Comparison of ENCODE assay signal across 13 cellular contexts in the genomic region with DNA sequence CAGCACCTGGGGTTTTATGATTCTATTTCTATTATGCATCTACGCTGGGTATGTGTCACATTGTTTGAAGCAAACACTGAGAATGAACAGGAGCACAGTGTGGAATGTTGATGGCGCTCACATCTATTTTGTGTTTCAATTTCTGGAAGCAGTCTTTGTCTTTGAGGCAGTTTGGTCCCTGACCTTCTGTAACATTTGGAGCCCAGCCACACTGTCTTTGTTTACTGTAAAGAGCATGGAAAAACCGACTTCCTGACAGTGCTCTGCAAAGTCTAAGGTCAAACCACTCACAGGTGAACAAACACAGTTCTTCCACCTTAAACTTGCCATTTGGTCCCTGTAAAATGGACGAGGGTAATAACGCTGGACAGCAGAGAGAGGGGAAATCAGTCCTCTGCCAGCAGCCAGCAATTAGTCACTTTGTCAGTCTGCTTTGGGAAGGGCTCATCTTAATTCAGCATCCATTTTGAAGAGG.
DNase-seq lines count a peak whose midpoint lies in the region; ATAC-seq and TF ChIP-seq lines count a peak whose summit lies in the region.
"Had no signal": no experiment of that assay in that cellular context is flagged by ENCODE, and none has a peak within 500 bp of the region (broad histone marks: within the 10 kb centered on the region; RNA-seq: fewer than 3 reads in every experiment).

No MANE protein-coding gene starts in this region.

- intact Hi-C loops in PC-9 (cut with micrococcal nuclease; ENCODE audit: unreplicated experiment) (loop anchor here (1.0 to 10.0 kb wide), 3 partner anchors 83 to 1579 kb away; no protein-coding TSS in a partner anchor), left cardiac atrium (cut with DNase I) (loop anchor here in 1 of 2 donors (10.0 kb wide), 1 partner anchor 547 kb away; the partner anchor contains the start of gene SOX4)
- intact Hi-C loops in activated CD4-positive, alpha-beta memory T cell treated with anti-CD3 and anti-CD28 coated beads for 36 hours (cut with micrococcal nuclease): no loop called here

- no TSS peak for BruUV-seq in PC-9 (replicated peaks; lab: Mats Ljungman, UMichigan)

- H3K4me1 Mint-ChIP-seq in activated CD4-positive, alpha-beta memory T cell treated with anti-CD3 and anti-CD28 coated beads for 36 hours (ENCODE audit: low read depth): no peaks in the 10 kb centered on the region

- peaks cover 18% of the 10 kb centered on the region for H3K4me1 ChIP-seq in PC-9 (replicated peaks; ENCODE audit: insufficient read depth)
- peaks cover 18% of the 10 kb centered on the region for H3K4me1 ChIP-seq in smooth muscle cell (ENCODE audit: low read depth)
- H3K4me1 ChIP-seq: colonic mucosa had no signal

- no peaks in the 10 kb centered on the region for H3K9me2 ChIP-seq in PC-9 (ENCODE audit: insufficient read depth)

- H3K27ac Mint-ChIP-seq in activated CD4-positive, alpha-beta memory T cell treated with anti-CD3 and anti-CD28 coated beads for 36 hours: no peak overlapping the region
- H3K27ac Mint-ChIP-seq: stimulated activated naive CD8-positive, alpha-beta T cell treated with anti-CD3 and anti-CD28 coated beads, Interleukin-15, Interleukin-2, amounts not matched to agents 100 ng/mL and 50 ng/mL, for 24 hours had no signal

- H3K4me2 ChIP-seq in PC-9 (peak overlapping the region; percentile 9; the same call in 1 of the 2 replicates), smooth muscle cell (peak overlapping the region; percentile 6)

- no peak overlapping the region for H3K9ac ChIP-seq in smooth muscle cell (ENCODE audit: low read depth)

- H3K27me3 Mint-ChIP-seq in activated CD4-positive, alpha-beta memory T cell treated with anti-CD3 and anti-CD28 coated beads for 36 hours: peaks cover 7% of the 10 kb centered on the region

- peak; percentile 87 for DNase-seq in NCI-H1092 treated with DMSO at 0.1 percent for 48 hours (lab: John Stamatoyannopoulos, UW)
- DNase-seq in PC-9: peak; percentile 46 to 86
- DNase-seq in left cardiac atrium: no peak
- no peak for DNase-seq in smooth muscle cell (lab: John Stamatoyannopoulos, UW; ENCODE audit: unreplicated experiment)
- no peak for DNase-seq in brain microvascular endothelial cell
- no peak for DNase-seq in hippocampal formation (lab: John Stamatoyannopoulos, UW)
- DNase-seq in activated CD4-positive, alpha-beta memory T cell treated with anti-CD3 and anti-CD28 coated beads for 36 hours: no peak
- DNase-seq: activated CD4-positive, CD25-positive, alpha-beta regulatory T cell treated with anti-CD3 and anti-CD28 coated beads, Interleukin-2, amount 50 U/mL, for 72 hours; activated effector memory CD4-positive, alpha-beta T cell treated with Interleukin-2 at 50 U/mL for 16 hours; colonic mucosa; DMS79 treated with DMSO at 0.1 percent for 48 hours; head of caudate nucleus had no signal

- CTCF ChIA-PET in PC-9 (lab: Charles Lee): no interaction called here
- CTCF ChIA-PET in activated CD4-positive, alpha-beta memory T cell treated with anti-CD3 and anti-CD28 coated beads for 36 hours (lab: Charles Lee): no interaction called here

- no peaks in the 10 kb centered on the region for H3K27me3 ChIP-seq in PC-9 (ENCODE audit: insufficient read depth, low read depth)
- no peaks in the 10 kb centered on the region for H3K27me3 ChIP-seq in smooth muscle cell (ENCODE audit: low read depth)
- no peaks in the 10 kb centered on the region for H3K27me3 ChIP-seq in brain microvascular endothelial cell (replicated peaks)
- H3K27me3 ChIP-seq: colonic mucosa had no signal

- H4K20me1 ChIP-seq in PC-9 (ENCODE audit: insufficient read depth): no peaks in the 10 kb centered on the region
- H4K20me1 ChIP-seq in smooth muscle cell (ENCODE audit: low read depth): no peaks in the 10 kb centered on the region

- POLR2A ChIA-PET in PC-9 (lab: Charles Lee; ENCODE audit: unreplicated experiment): no interaction called here
- POLR2A ChIA-PET in activated CD4-positive, alpha-beta memory T cell treated with anti-CD3 and anti-CD28 coated beads for 36 hours (lab: Charles Lee): no interaction called here

- no peak overlapping the region for H3K4me3 Mint-ChIP-seq in activated CD4-positive, alpha-beta memory T cell treated with anti-CD3 and anti-CD28 coated beads for 36 hours
- H3K4me3 Mint-ChIP-seq: stimulated activated naive CD8-positive, alpha-beta T cell treated with anti-CD3 and anti-CD28 coated beads, Interleukin-15, Interleukin-2, amounts not matched to agents 100 ng/mL and 50 ng/mL, for 24 hours had no signal

- H3K9me3 ChIP-seq in PC-9 (ENCODE audit: insufficient read depth, low read depth): no peaks in the 10 kb centered on the region
- no peaks in the 10 kb centered on the region for H3K9me3 ChIP-seq in smooth muscle cell (replicated peaks; ENCODE audit: low read depth)
- H3K9me3 ChIP-seq: colonic mucosa had no signal

- H3K36me3 ChIP-seq in PC-9 (ENCODE audit: low read depth) (no peaks in the 10 kb centered on the region), smooth muscle cell (ENCODE audit: low read depth) (no peaks in the 10 kb centered on the region), brain microvascular endothelial cell (replicated peaks) (no peaks in the 10 kb centered on the region)
- H3K36me3 ChIP-seq: colonic mucosa had no signal

- peak; percentile 25 to 31 for ATAC-seq in left cardiac atrium

- in situ Hi-C loops in brain microvascular endothelial cell (cut with HindIII; ENCODE audit: low pct_ligation_motif_present, low sequenced_read_pairs): no loop called here

- H3K79me2 ChIP-seq in PC-9 (ENCODE audit: low read depth) (no peaks in the 10 kb centered on the region), smooth muscle cell (ENCODE audit: low read depth) (no peaks in the 10 kb centered on the region)

- H3F3A ChIP-seq in PC-9 (ENCODE audit: insufficient read depth, low read depth) (peaks cover 17% of the 10 kb centered on the region; the same call in 1 of the 2 replicates), smooth muscle cell (ENCODE audit: low read depth) (peaks cover 10% of the 10 kb centered on the region)

- no peak overlapping the region; the same call in 1 of the 2 replicates for H3K27ac ChIP-seq in PC-9
- H3K27ac ChIP-seq in smooth muscle cell (ENCODE audit: low read depth): no peak overlapping the region
- no peak overlapping the region for H3K27ac ChIP-seq in brain microvascular endothelial cell
- H3K27ac ChIP-seq: colonic mucosa had no signal

- H2AFZ ChIP-seq in PC-9 (peak overlapping the region; percentile 64), smooth muscle cell (ENCODE audit: low read depth) (no peak overlapping the region)

- H3K36me3 Mint-ChIP-seq in activated CD4-positive, alpha-beta memory T cell treated with anti-CD3 and anti-CD28 coated beads for 36 hours: no peaks in the 10 kb centered on the region

- TF ChIP-seq CTCF in PC-9 (conservative IDR thresholded peaks at IDR 0.05): no peak
- no peak for TF ChIP-seq CTCF in smooth muscle cell (IDR thresholded peaks at IDR 0.05; ENCODE audit: borderline replicate concordance, insufficient read depth, poor library complexity, severe bottlenecking)
- no peak for TF ChIP-seq CTCF in brain microvascular endothelial cell (IDR thresholded peaks at IDR 0.05; ENCODE audit: low read depth, low read length, missing control alignments)

- H3K9me3 Mint-ChIP-seq in activated CD4-positive, alpha-beta memory T cell treated with anti-CD3 and anti-CD28 coated beads for 36 hours: no peaks in the 10 kb centered on the region
- H3K9me3 Mint-ChIP-seq: stimulated activated naive CD8-positive, alpha-beta T cell treated with anti-CD3 and anti-CD28 coated beads, Interleukin-15, Interleukin-2, amounts not matched to agents 100 ng/mL and 50 ng/mL, for 24 hours had no signal

- H3K4me3 ChIP-seq in PC-9 (no peak overlapping the region), smooth muscle cell (no peak overlapping the region), brain microvascular endothelial cell (ENCODE audit: low read depth, low read length) (no peak overlapping the region)
- H3K4me3 ChIP-seq: colonic mucosa had no signal

- WGBS in smooth muscle cell (ENCODE audit: low lambda C conversion rate): 46% methylated on average over 5 of the region's 5 CpGs

Comparison
In these comparisons a context has a peak if more than half of its experiments do, and no peak if none do; other contexts are left out.
1. DNase-seq: peak in NCI-H1092 treated with DMSO at 0.1 percent for 48 hours (single experiment) and PC-9 (2 of 2); none in left cardiac atrium (single experiment), smooth muscle cell (single experiment), brain microvascular endothelial cell (single experiment), hippocampal formation (0 of 2) and activated CD4-positive, alpha-beta memory T cell treated with anti-CD3 and anti-CD28 coated beads for 36 hours (single experiment).